17 cellular contexts compared by ENCODE assay signal in the genomic region with DNA sequence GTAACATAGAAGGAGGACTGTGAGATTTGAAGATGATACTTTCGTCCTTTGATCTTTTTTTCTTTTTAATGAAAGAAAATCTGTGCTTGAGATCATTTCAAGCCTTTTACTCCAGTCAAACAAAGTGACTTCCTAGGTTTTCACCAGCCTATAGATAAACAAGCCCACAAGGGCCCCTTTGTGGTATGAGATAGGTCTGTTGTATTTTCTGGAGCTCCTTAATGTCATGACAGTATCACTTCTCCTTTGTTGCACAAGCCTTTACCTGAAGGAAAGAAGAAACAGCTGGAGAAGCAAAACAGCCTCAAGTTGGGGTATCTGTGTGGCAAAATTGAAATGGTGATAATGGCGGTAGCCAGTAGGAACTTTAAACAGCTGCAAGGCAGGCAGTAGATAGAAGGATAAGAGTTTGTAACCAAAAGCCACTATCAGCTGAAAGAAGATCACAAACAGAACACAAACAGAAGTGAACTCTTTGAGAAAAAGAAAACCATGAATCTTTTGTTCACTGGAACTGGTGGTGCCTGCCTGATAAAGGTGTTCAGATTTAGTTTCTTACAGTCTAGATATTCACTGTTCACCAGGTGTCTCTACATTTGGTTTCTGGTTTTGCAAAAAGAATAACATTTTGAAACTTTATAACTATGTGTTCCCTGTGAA.
DNase-seq lines count a peak whose midpoint lies in the region; ATAC-seq and TF ChIP-seq lines count a peak whose summit lies in the region.
"Had no signal": no experiment of that assay in that cellular context is flagged by ENCODE, and none has a peak within 500 bp of the region (broad histone marks: within the 10 kb centered on the region; RNA-seq: fewer than 3 reads in every experiment).

No MANE protein-coding gene starts in this region.

- H3K4me1 Mint-ChIP-seq in neural progenitor cell = no peaks in the 10 kb centered on the region
- H3K4me1 Mint-ChIP-seq in activated CD8-positive, alpha-beta memory T cell treated with anti-CD3 and anti-CD28 coated beads, Interleukin-2, amount 10 ng/mL, durations not matched to agents 7 days and 5 days = no peaks in the 10 kb centered on the region
- H3K4me1 Mint-ChIP-seq in activated T-cell treated with anti-CD3 and anti-CD28 coated beads, Interleukin-2, amount 50 U/mL, for 72 hours (ENCODE audit: low read depth) = no peaks in the 10 kb centered on the region
- H3K4me1 Mint-ChIP-seq: activated CD4-positive, alpha-beta memory T cell treated with anti-CD3 and anti-CD28 coated beads, Interleukin-2, amount 10 ng/mL, durations not matched to agents 7 days and 5 days had no signal

- H3F3A ChIP-seq in neural progenitor cell (ENCODE audit: low read depth) = no peaks in the 10 kb centered on the region

- peak overlapping the region; percentile 37 for H2AFZ ChIP-seq in neural progenitor cell (replicated peaks)

- no peak overlapping the region for H3K4me3 ChIP-seq in neural progenitor cell
- H3K4me3 ChIP-seq: mucosa of descending colon, Peyer's patch, tibial artery had no signal

- H3K36me3 ChIP-seq in neural progenitor cell = no peaks in the 10 kb centered on the region
- H3K36me3 ChIP-seq: Peyer's patch, tibial artery had no signal

- no peak overlapping the region for H3K4me3 Mint-ChIP-seq in neural progenitor cell
- H3K4me3 Mint-ChIP-seq in activated CD8-positive, alpha-beta memory T cell treated with anti-CD3 and anti-CD28 coated beads, Interleukin-2, amount 10 ng/mL, durations not matched to agents 7 days and 5 days = no peak overlapping the region
- H3K4me3 Mint-ChIP-seq in activated T-cell treated with anti-CD3 and anti-CD28 coated beads, Interleukin-2, amount 50 U/mL, for 72 hours = no peak overlapping the region
- H3K4me3 Mint-ChIP-seq: activated CD4-positive, alpha-beta memory T cell treated with anti-CD3 and anti-CD28 coated beads, Interleukin-2, amount 10 ng/mL, durations not matched to agents 7 days and 5 days had no signal

- DNase-seq in NOMO-1 treated with DMSO at 0.1 percent for 48 hours (lab: John Stamatoyannopoulos, UW; ENCODE audit: unreplicated experiment) = peak; percentile 69
- DNase-seq in neural progenitor cell (ENCODE audit: low spot score) = no peak
- no peak for DNase-seq in activated CD8-positive, alpha-beta memory T cell treated with anti-CD3 and anti-CD28 coated beads, Interleukin-2, amount 10 ng/mL, durations not matched to agents 7 days and 5 days
- DNase-seq in NCI-H82 treated with DMSO at 0.1 percent for 48 hours (lab: John Stamatoyannopoulos, UW; ENCODE audit: unreplicated experiment) = no peak
- DNase-seq in activated T-cell treated with anti-CD3 and anti-CD28 coated beads, Interleukin-2, amount 50 U/mL, for 72 hours = no peak
- DNase-seq: activated CD4-positive, alpha-beta memory T cell treated with anti-CD3 and anti-CD28 coated beads, Interleukin-2, amount 10 ng/mL, durations not matched to agents 7 days and 5 days; COR-L47; effector CD4-positive, alpha-beta T cell; mucosa of descending colon; NCI-H2029 treated with DMSO at 0.1 percent for 48 hours; NCI-H524 treated with DMSO at 0.1 percent for 48 hours; Peyer's patch; tibial artery had no signal

- no peaks in the 10 kb centered on the region for H3K4me1 ChIP-seq in neural progenitor cell
- H3K4me1 ChIP-seq: Peyer's patch had no signal

- no peaks in the 10 kb centered on the region for H3K27me3 ChIP-seq in neural progenitor cell
- H3K27me3 ChIP-seq: Peyer's patch, tibial artery had no signal

- H3K27ac ChIP-seq in neural progenitor cell = no peak overlapping the region
- H3K27ac ChIP-seq: Peyer's patch, tibial artery, VCaP had no signal

- no peak overlapping the region for H3K4me2 ChIP-seq in neural progenitor cell

- H3K9ac ChIP-seq in neural progenitor cell = no peak overlapping the region

- H3K36me3 Mint-ChIP-seq in neural progenitor cell = peaks cover 5% of the 10 kb centered on the region
- no peaks in the 10 kb centered on the region for H3K36me3 Mint-ChIP-seq in activated CD8-positive, alpha-beta memory T cell treated with anti-CD3 and anti-CD28 coated beads, Interleukin-2, amount 10 ng/mL, durations not matched to agents 7 days and 5 days
- H3K36me3 Mint-ChIP-seq in activated T-cell treated with anti-CD3 and anti-CD28 coated beads, Interleukin-2, amount 50 U/mL, for 72 hours (ENCODE audit: insufficient read depth in 2 of 2) = no peaks in the 10 kb centered on the region

- no peak overlapping the region for H3K27ac Mint-ChIP-seq in neural progenitor cell
- H3K27ac Mint-ChIP-seq in activated CD8-positive, alpha-beta memory T cell treated with anti-CD3 and anti-CD28 coated beads, Interleukin-2, amount 10 ng/mL, durations not matched to agents 7 days and 5 days = no peak overlapping the region
- H3K27ac Mint-ChIP-seq in activated T-cell treated with anti-CD3 and anti-CD28 coated beads, Interleukin-2, amount 50 U/mL, for 72 hours = no peak overlapping the region
- H3K27ac Mint-ChIP-seq: activated CD4-positive, alpha-beta memory T cell treated with anti-CD3 and anti-CD28 coated beads, Interleukin-2, amount 10 ng/mL, durations not matched to agents 7 days and 5 days had no signal

- H3K27me3 Mint-ChIP-seq in neural progenitor cell (ENCODE audit: insufficient read depth, low read depth) = no peaks in the 10 kb centered on the region
- H3K27me3 Mint-ChIP-seq in activated CD8-positive, alpha-beta memory T cell treated with anti-CD3 and anti-CD28 coated beads, Interleukin-2, amount 10 ng/mL, durations not matched to agents 7 days and 5 days = peaks cover 18% of the 10 kb centered on the region
- no peaks in the 10 kb centered on the region for H3K27me3 Mint-ChIP-seq in activated T-cell treated with anti-CD3 and anti-CD28 coated beads, Interleukin-2, amount 50 U/mL, for 72 hours (ENCODE audit: low read depth)
- H3K27me3 Mint-ChIP-seq: activated CD4-positive, alpha-beta memory T cell treated with anti-CD3 and anti-CD28 coated beads, Interleukin-2, amount 10 ng/mL, durations not matched to agents 7 days and 5 days had no signal

- CTCF ChIA-PET in activated CD8-positive, alpha-beta memory T cell treated with anti-CD3 and anti-CD28 coated beads, Interleukin-2, amount 10 ng/mL, durations not matched to agents 7 days and 5 days (lab: Charles Lee) = no interaction called here

- no peaks in the 10 kb centered on the region for H3K9me3 Mint-ChIP-seq in neural progenitor cell
- no peaks in the 10 kb centered on the region for H3K9me3 Mint-ChIP-seq in activated CD8-positive, alpha-beta memory T cell treated with anti-CD3 and anti-CD28 coated beads, Interleukin-2, amount 10 ng/mL, durations not matched to agents 7 days and 5 days (ENCODE audit: low read depth)
- no peaks in the 10 kb centered on the region for H3K9me3 Mint-ChIP-seq in activated T-cell treated with anti-CD3 and anti-CD28 coated beads, Interleukin-2, amount 50 U/mL, for 72 hours
- H3K9me3 Mint-ChIP-seq: activated CD4-positive, alpha-beta memory T cell treated with anti-CD3 and anti-CD28 coated beads, Interleukin-2, amount 10 ng/mL, durations not matched to agents 7 days and 5 days had no signal

- TF ChIP-seq CTCF in neural progenitor cell (IDR thresholded peaks at IDR 0.05) = no peak

- no peaks in the 10 kb centered on the region for H3K9me3 ChIP-seq in neural progenitor cell (ENCODE audit: low read depth)
- H3K9me3 ChIP-seq: mucosa of descending colon, Peyer's patch, tibial artery had no signal

- ATAC-seq in GM19328 (IDR thresholded peaks at IDR 0.05; ENCODE audit: unreplicated experiment) (peak; percentile 51), HG02870 (IDR thresholded peaks at IDR 0.05; ENCODE audit: unreplicated experiment) (peak; percentile 81), GM21825 (IDR thresholded peaks at IDR 0.05; ENCODE audit: unreplicated experiment) (no peak)
- no peak for ATAC-seq in activated CD8-positive, alpha-beta memory T cell treated with anti-CD3 and anti-CD28 coated beads, Interleukin-2, amount 10 ng/mL, durations not matched to agents 7 days and 5 days
- no peak for ATAC-seq in activated T-cell treated with anti-CD3 and anti-CD28 coated beads, Interleukin-2, amount 50 U/mL, for 72 hours (replicated peaks in 1 of 2)
- ATAC-seq: mucosa of descending colon had no signal

- H4K20me1 ChIP-seq in neural progenitor cell (ENCODE audit: low read depth) = no peaks in the 10 kb centered on the region

- no peaks in the 10 kb centered on the region for H3K79me2 ChIP-seq in neural progenitor cell (ENCODE audit: low read depth)

Comparison
In these comparisons a context has a peak if more than half of its experiments do, and no peak if none do; other contexts are left out.
1. ATAC-seq: peak in GM19328 (single experiment) and HG02870 (single experiment); none in activated CD8-positive, alpha-beta memory T cell treated with anti-CD3 and anti-CD28 coated beads, Interleukin-2, amount 10 ng/mL, durations not matched to agents 7 days and 5 days (single experiment), GM21825 (single experiment) and activated T-cell treated with anti-CD3 and anti-CD28 coated beads, Interleukin-2, amount 50 U/mL, for 72 hours (0 of 2).